Comparison of ENCODE assay signal across 8 cellular contexts in the genomic region with DNA sequence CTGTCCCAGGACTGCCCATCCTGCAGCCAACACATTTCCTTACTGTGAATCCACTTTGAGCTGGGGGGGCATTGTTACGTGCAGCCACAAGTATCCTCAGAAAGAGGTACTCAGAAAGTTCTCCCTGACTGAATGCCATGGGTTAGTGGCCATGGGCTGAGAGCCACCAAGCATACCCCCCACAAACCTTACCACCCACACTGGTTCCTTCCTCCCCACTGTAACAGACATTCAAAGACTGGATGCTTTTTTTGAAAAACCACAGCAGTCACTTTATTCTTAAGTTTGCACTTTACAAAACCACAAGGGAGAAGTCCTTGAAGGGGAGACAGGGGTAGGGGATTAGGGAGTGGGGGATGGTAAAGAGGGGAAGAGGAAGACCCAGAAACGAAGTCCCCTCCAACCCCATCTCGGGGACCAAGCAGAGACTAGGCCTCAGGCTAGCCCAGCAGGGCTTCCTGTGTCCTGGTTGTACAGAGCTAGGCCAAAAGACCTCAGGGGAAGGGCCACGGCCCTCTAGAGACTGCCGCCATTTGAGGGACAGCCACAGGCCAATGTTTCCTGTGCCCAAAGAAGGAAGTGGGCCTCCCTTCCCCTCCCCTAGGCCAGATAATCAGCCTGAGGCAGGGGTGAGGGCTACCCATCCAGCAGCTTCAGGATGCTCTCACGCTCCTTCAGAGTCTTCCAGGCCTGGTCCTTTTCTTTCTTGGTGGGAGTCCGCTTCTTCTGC. TPM values are rescaled to one million over a fixed set of nuclear protein-coding genes. Genes with fewer than 3 reads are reported as not detected.
DNase-seq lines count a peak whose midpoint lies in the region; ATAC-seq and TF ChIP-seq lines count a peak whose summit lies in the region.

No MANE protein-coding gene starts in this region.

- 74 to 82% (median 79%) methylated on average over 7 of the region's 7 CpGs for WGBS in ovary, 3 donors

- peak overlapping the region; percentile 49 for H3K9ac ChIP-seq in SU-DHL-6 (ENCODE audit: low read length)

- TF ChIP-seq EP300 in ovary (IDR thresholded peaks at IDR 0.05): no peak

- DNase-seq in glomerular visceral epithelial cell (ENCODE audit: extremely low spot score) (peak; percentile 52), GM23338 (ENCODE audit: low spot score) (no peak), ovary (no peak), COLO668 (lab: John Stamatoyannopoulos, UW; ENCODE audit: unreplicated experiment) (no peak), inferior parietal cortex (ENCODE audit: extremely low spot score) (no peak)

- H3K4me3 ChIP-seq in SU-DHL-6 (ENCODE audit: insufficient read depth, low read length, poor library complexity, severe bottlenecking): no peak overlapping the region
- H3K4me3 ChIP-seq in GM23338: no peak overlapping the region
- no peak overlapping the region for H3K4me3 ChIP-seq in ovary

- H3K27me3 ChIP-seq in SU-DHL-6 (ENCODE audit: low read length) (no peaks in the 10 kb centered on the region), GM23338 (ENCODE audit: insufficient read depth) (0 out of 2 replicates have a peak, but pooled peaks cover 2% of the 10 kb centered on the region), ovary (no peaks in the 10 kb centered on the region)

- peak; percentile 56 for ATAC-seq in GM18868 (IDR thresholded peaks at IDR 0.05; ENCODE audit: unreplicated experiment)
- ATAC-seq in HG02885 (IDR thresholded peaks at IDR 0.05; ENCODE audit: poor library complexity, unreplicated experiment): peak; percentile 64
- no peak for ATAC-seq in GM23338

- TF ChIP-seq CTCF in SU-DHL-6 (IDR thresholded peaks at IDR 0.05; ENCODE audit: insufficient read depth, low read length, poor library complexity, severe bottlenecking) (no peak), GM23338 (conservative IDR thresholded peaks at IDR 0.05; ENCODE audit: low read depth in 2 of 2) (no peak), ovary (IDR thresholded peaks at IDR 0.05) (no peak)

- H3F3A ChIP-seq in SU-DHL-6 (ENCODE audit: insufficient read depth): peaks cover 34% of the 10 kb centered on the region
- H3F3A ChIP-seq in GM23338 (replicated peaks; ENCODE audit: low read depth): 0 out of 2 replicates have a peak, but pooled peaks cover 2% of the 10 kb centered on the region

- intact Hi-C loops in ovary (cut with DNase I): no loop called here

- H2AFZ ChIP-seq in SU-DHL-6 (ENCODE audit: low read depth, low read length, severe bottlenecking): no peak overlapping the region
- H2AFZ ChIP-seq in GM23338: no peak overlapping the region

- no peaks in the 10 kb centered on the region for H3K9me3 Mint-ChIP-seq in GM23338

- TF ChIP-seq POLR2A in ovary (IDR thresholded peaks at IDR 0.05): no peak

- peaks cover 34% of the 10 kb centered on the region for H3K36me3 Mint-ChIP-seq in GM23338 (ENCODE audit: low read depth)

- H4K20me1 ChIP-seq in SU-DHL-6 (ENCODE audit: low read depth, low read length) (no peaks in the 10 kb centered on the region), GM23338 (replicated peaks; ENCODE audit: insufficient read depth) (no peaks in the 10 kb centered on the region; the same call in 1 of the 2 replicates)

- peaks cover 14% of the 10 kb centered on the region for H3K27me3 Mint-ChIP-seq in GM23338 (ENCODE audit: insufficient read depth, low read depth, poor library complexity)

- H3K4me2 ChIP-seq in SU-DHL-6 (ENCODE audit: low read depth, low read length, poor library complexity, severe bottlenecking) (peak overlapping the region; percentile 41), GM23338 (no peak overlapping the region)

- H3K4me3 Mint-ChIP-seq in GM23338: no peak overlapping the region

- H3K4me1 Mint-ChIP-seq in GM23338: no peaks in the 10 kb centered on the region

- H3K36me3 ChIP-seq in SU-DHL-6 (ENCODE audit: low read length): peaks cover 4% of the 10 kb centered on the region; the same call in 1 of the 2 replicates
- H3K36me3 ChIP-seq in GM23338 (ENCODE audit: insufficient read depth): 0 out of 2 replicates have a peak, but pooled peaks cover 6% of the 10 kb centered on the region
- no peaks in the 10 kb centered on the region for H3K36me3 ChIP-seq in ovary

- peak overlapping the region; percentile 91 for H3K27ac ChIP-seq in SU-DHL-6 (ENCODE audit: low read depth, low read length)
- no peak overlapping the region for H3K27ac ChIP-seq in GM23338 (ENCODE audit: low read depth)
- H3K27ac ChIP-seq in ovary: peak overlapping the region in 1 of 2 donors; percentile 20

- H3K9me2 ChIP-seq in SU-DHL-6 (replicated peaks; ENCODE audit: insufficient read depth, low read length) (no peaks in the 10 kb centered on the region), GM23338 (ENCODE audit: insufficient read depth) (no peaks in the 10 kb centered on the region)

- H3K27ac Mint-ChIP-seq in GM23338: no peak overlapping the region

- no peaks in the 10 kb centered on the region for H3K4me1 ChIP-seq in GM23338 (ENCODE audit: insufficient read depth)
- H3K4me1 ChIP-seq in ovary (ENCODE audit: insufficient read depth): no peaks in the 10 kb centered on the region

- H3K9me3 ChIP-seq in SU-DHL-6 (ENCODE audit: insufficient read depth, low read length) (no peaks in the 10 kb centered on the region), ovary (no peaks in the 10 kb centered on the region)

- H3K79me2 ChIP-seq in SU-DHL-6 (ENCODE audit: insufficient read depth, low read length): no peaks in the 10 kb centered on the region
- no peaks in the 10 kb centered on the region for H3K79me2 ChIP-seq in GM23338 (replicated peaks; ENCODE audit: insufficient read depth)

TF ChIP-seq in GM23338, 12 proteins besides CTCF, POLR2A, EP300 and RAD21 (continues in another document):
- TF ChIP-seq, protein P1, sequence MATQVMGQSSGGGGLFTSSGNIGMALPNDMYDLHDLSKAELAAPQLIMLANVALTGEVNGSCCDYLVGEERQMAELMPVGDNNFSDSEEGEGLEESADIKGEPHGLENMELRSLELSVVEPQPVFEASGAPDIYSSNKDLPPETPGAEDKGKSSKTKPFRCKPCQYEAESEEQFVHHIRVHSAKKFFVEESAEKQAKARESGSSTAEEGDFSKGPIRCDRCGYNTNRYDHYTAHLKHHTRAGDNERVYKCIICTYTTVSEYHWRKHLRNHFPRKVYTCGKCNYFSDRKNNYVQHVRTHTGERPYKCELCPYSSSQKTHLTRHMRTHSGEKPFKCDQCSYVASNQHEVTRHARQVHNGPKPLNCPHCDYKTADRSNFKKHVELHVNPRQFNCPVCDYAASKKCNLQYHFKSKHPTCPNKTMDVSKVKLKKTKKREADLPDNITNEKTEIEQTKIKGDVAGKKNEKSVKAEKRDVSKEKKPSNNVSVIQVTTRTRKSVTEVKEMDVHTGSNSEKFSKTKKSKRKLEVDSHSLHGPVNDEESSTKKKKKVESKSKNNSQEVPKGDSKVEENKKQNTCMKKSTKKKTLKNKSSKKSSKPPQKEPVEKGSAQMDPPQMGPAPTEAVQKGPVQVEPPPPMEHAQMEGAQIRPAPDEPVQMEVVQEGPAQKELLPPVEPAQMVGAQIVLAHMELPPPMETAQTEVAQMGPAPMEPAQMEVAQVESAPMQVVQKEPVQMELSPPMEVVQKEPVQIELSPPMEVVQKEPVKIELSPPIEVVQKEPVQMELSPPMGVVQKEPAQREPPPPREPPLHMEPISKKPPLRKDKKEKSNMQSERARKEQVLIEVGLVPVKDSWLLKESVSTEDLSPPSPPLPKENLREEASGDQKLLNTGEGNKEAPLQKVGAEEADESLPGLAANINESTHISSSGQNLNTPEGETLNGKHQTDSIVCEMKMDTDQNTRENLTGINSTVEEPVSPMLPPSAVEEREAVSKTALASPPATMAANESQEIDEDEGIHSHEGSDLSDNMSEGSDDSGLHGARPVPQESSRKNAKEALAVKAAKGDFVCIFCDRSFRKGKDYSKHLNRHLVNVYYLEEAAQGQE (IDR thresholded peaks at IDR 0.05; ENCODE audit: unreplicated experiment): no peak

RNA-seq across cellular contexts. Expression of gene CAMK1, which starts 10.1 kb away (rescaled TPM):
- total RNA-seq in GM23338 (2014; rRNA removed; shearing (Covaris generic)): 3.1 and 4.4 TPM in 2 replicates
- 4.4 and 4.9 TPM in 2 replicates for polyA plus RNA-seq in GM23338 (2016; fragmentation: Nextera tagmentation; extraction: Ambion mirVana)
- 10 to 100 TPM; 38.4 to 67.3 (median 48.4) TPM for total RNA-seq in ovary
- 10 to 100 TPM; 34.8 to 38.7 TPM for polyA plus RNA-seq in ovary

RNA-seq across cellular contexts. Expression of gene TADA3, which starts 12.4 kb away (rescaled TPM):
- 54.4 and 61.7 TPM in 2 replicates for total RNA-seq in GM23338 (2014; rRNA removed; shearing (Covaris generic))
- polyA plus RNA-seq in GM23338 (2016; fragmentation: Nextera tagmentation; extraction: Ambion mirVana): 29.1 and 31.5 TPM in 2 replicates
- total RNA-seq in ovary: 10 to 100 TPM; 49.4 to 77.9 (median 67.4) TPM
- polyA plus RNA-seq in ovary: 10 to 100 TPM; 45.5 to 49.5 TPM

RNA-seq across cellular contexts. Expression of gene ARPC4, which starts 13.0 kb away (rescaled TPM):
- 171 and 176 TPM in 2 replicates for total RNA-seq in GM23338 (2014; rRNA removed; shearing (Covaris generic))
- polyA plus RNA-seq in GM23338 (2016; fragmentation: Nextera tagmentation; extraction: Ambion mirVana) (71.9 and 73.0 TPM in 2 replicates), ovary (100 to 1,000 TPM in 1 of 2 donors, 10 to 100 TPM in 1; 75.2 to 189 TPM)
- total RNA-seq in ovary: 100 to 1,000 TPM in 3 of 7 donors, 10 to 100 TPM in 4; 58.3 to 123 (median 85.1) TPM

RNA-seq across cellular contexts. Expression of gene OGG1, which starts 30.1 kb away (rescaled TPM):
- 25.4 and 27.6 TPM in 2 replicates for total RNA-seq in GM23338 (2014; rRNA removed; shearing (Covaris generic))
- polyA plus RNA-seq in GM23338 (2016; fragmentation: Nextera tagmentation; extraction: Ambion mirVana): 17.4 and 20.6 TPM in 2 replicates
- total RNA-seq in ovary: 10 to 100 TPM; 16.8 to 54.3 (median 31.5) TPM
- 10 to 100 TPM; 28.1 to 28.9 TPM for polyA plus RNA-seq in ovary

RNA-seq across cellular contexts. Expression of gene TTLL3, which starts 30.2 kb away (rescaled TPM):
- 4.5 and 5.3 TPM in 2 replicates for total RNA-seq in GM23338 (2014; rRNA removed; shearing (Covaris generic))
- polyA plus RNA-seq in GM23338 (2016; fragmentation: Nextera tagmentation; extraction: Ambion mirVana) (3.7 and 4.9 TPM in 2 replicates), ovary (10 to 100 TPM; 43.0 to 62.0 TPM)
- total RNA-seq in ovary: 10 to 100 TPM; 53.4 to 94.4 (median 65.1) TPM
